Comparison of ENCODE assay signal across 10 cellular contexts in genomic region chr17:5582177-5582885, GRCh38. TPM values are rescaled to one million over a fixed set of nuclear protein-coding genes. Genes with fewer than 3 reads are reported as not detected.
A peak's percentile ranks its signal among the peaks of the same experiment; 100 is the strongest.
DNase-seq lines count a peak whose midpoint lies in the region; ATAC-seq, FAIRE-seq and TF ChIP-seq lines count a peak whose summit lies in the region.
"Had no signal": no experiment of that assay in that cellular context is flagged by ENCODE, and none has a peak within 500 bp of the region (broad histone marks: within the 10 kb centered on the region; RNA-seq: fewer than 3 reads in every experiment).

No MANE protein-coding gene starts in this region.

- H3K9ac ChIP-seq in BLaER1 treated with 17β-estradiol and CSF1 and Interleukin-3, amounts not matched to agents 10 nM and 100 nM = peak overlapping the region; percentile 49 to 93 (median 89); a peak in 20 of 22 replicates

- H3K27ac ChIP-seq in BLaER1 treated with 17β-estradiol and CSF1 and Interleukin-3, amounts not matched to agents 10 nM and 100 nM = peak overlapping the region in 10 of 11 experiments; percentile 83 to 95 (median 92); a peak in 19 of 22 replicates
- H3K27ac ChIP-seq in naive thymus-derived CD4-positive, alpha-beta T cell (ENCODE audit: low read depth, low read length) = peak overlapping the region; percentile 94
- H3K27ac ChIP-seq: hepatocyte had no signal

- H3K27ac Mint-ChIP-seq in HFFc6 = no peak overlapping the region
- H3K27ac Mint-ChIP-seq in naive thymus-derived CD4-positive, alpha-beta T cell = peak overlapping the region; percentile 83 to 100 (median 98)

- H4K20me1 ChIP-seq in BLaER1 treated with 17β-estradiol and CSF1 and Interleukin-3, amounts not matched to agents 10 nM and 100 nM = peaks cover 0 to 33% (median 6%) of the 10 kb centered on the region in 11 experiments; a peak in 9 of 22 replicates

- H3K4me3 Mint-ChIP-seq in HFFc6 = peak overlapping the region; percentile 63; the same call in 1 of the 2 replicates
- peak overlapping the region; percentile 94 to 100 (median 98) for H3K4me3 Mint-ChIP-seq in naive thymus-derived CD4-positive, alpha-beta T cell

- no peak for FAIRE-seq in bronchial epithelial cell (lab: Jason Lieb, UNC)

- H3K36me3 Mint-ChIP-seq in HFFc6 (ENCODE audit: low read depth) = peaks cover 30% of the 10 kb centered on the region
- H3K36me3 Mint-ChIP-seq in naive thymus-derived CD4-positive, alpha-beta T cell = peaks cover 8 to 57% (median 42%) of the 10 kb centered on the region in 5 donors

- intact Hi-C loops in naive thymus-derived CD4-positive, alpha-beta T cell (cut with micrococcal nuclease) = loop anchor here in 1 of 2 donors (5.0 to 10.0 kb wide), 3 partner anchors 80 to 1430 kb away; partner anchors contain the start of genes RNASEK and ZNF594

- ATAC-seq in naive thymus-derived CD4-positive, alpha-beta T cell = no peak
- ATAC-seq in HG02885 (IDR thresholded peaks at IDR 0.05; ENCODE audit: poor library complexity, unreplicated experiment) = no peak

- H3K9me3 ChIP-seq in BLaER1 treated with 17β-estradiol and CSF1 and Interleukin-3, amounts not matched to agents 10 nM and 100 nM (replicated peaks in 1 of 11) = peaks cover 4 to 17% (median 12%) of the 10 kb centered on the region in 11 experiments; a peak in 13 of 22 replicates
- H3K9me3 ChIP-seq in naive thymus-derived CD4-positive, alpha-beta T cell (ENCODE audit: control insufficient read depth in 2 of 3, low read length in 3 of 3) = no peaks in the 10 kb centered on the region

- CTCF ChIA-PET in naive thymus-derived CD4-positive, alpha-beta T cell (lab: Charles Lee) = interaction anchor here (0.5 to 0.8 kb wide), 2 partner anchors 10 to 1395 kb away, joined by 3 to 4 read pairs; no protein-coding TSS in a partner anchor

- DNase-seq in HFFc6 = no peak
- DNase-seq in bronchial epithelial cell (ENCODE audit: low read depth) = peak; percentile 71
- DNase-seq in naive thymus-derived CD4-positive, alpha-beta T cell = no peak
- DNase-seq in D341Med (ENCODE audit: low spot score) = no peak
- no peak for DNase-seq in LoVo (ENCODE audit: low spot score)
- no peak for DNase-seq in RKO (ENCODE audit: low spot score)
- DNase-seq: retina had no signal

- TF ChIP-seq CTCF in HFFc6 (IDR thresholded peaks at IDR 0.05) (no peak), bronchial epithelial cell (IDR thresholded peaks at IDR 0.05; ENCODE audit: insufficient read depth, low read length, severe bottlenecking) (no peak)

- peaks cover 2% of the 10 kb centered on the region for H3K27me3 Mint-ChIP-seq in HFFc6 (ENCODE audit: insufficient read depth)
- no peaks in the 10 kb centered on the region for H3K27me3 Mint-ChIP-seq in naive thymus-derived CD4-positive, alpha-beta T cell

- H3K4me1 ChIP-seq in BLaER1 treated with 17β-estradiol and CSF1 and Interleukin-3, amounts not matched to agents 10 nM and 100 nM = peaks cover 70 to 78% (median 74%) of the 10 kb centered on the region in 10 experiments
- H3K4me1 ChIP-seq in naive thymus-derived CD4-positive, alpha-beta T cell (ENCODE audit: control insufficient read depth in 2 of 2, insufficient read depth in 2 of 2, low read length in 2 of 2) = peaks cover 44 to 68% of the 10 kb centered on the region in 2 donors

- peak overlapping the region in 7 of 10 experiments; percentile 70 to 96 (median 83); a peak in 14 of 20 replicates for H3K4me3 ChIP-seq in BLaER1 treated with 17β-estradiol and CSF1 and Interleukin-3, amounts not matched to agents 10 nM and 100 nM
- peak overlapping the region; percentile 59 for H3K4me3 ChIP-seq in bronchial epithelial cell (ENCODE audit: low read depth, low read length)
- H3K4me3 ChIP-seq in naive thymus-derived CD4-positive, alpha-beta T cell (ENCODE audit: low read length) = peak overlapping the region; percentile 97
- H3K4me3 ChIP-seq: hepatocyte had no signal

- H3K9me3 Mint-ChIP-seq in HFFc6 = peaks cover 5% of the 10 kb centered on the region
- H3K9me3 Mint-ChIP-seq in naive thymus-derived CD4-positive, alpha-beta T cell = peaks cover 0 to 10% (median 0%) of the 10 kb centered on the region in 11 donors

- peak overlapping the region; percentile 95 to 100 (median 99) for H3K4me2 ChIP-seq in BLaER1 treated with 17β-estradiol and CSF1 and Interleukin-3, amounts not matched to agents 10 nM and 100 nM
- H3K4me2 ChIP-seq: hepatocyte had no signal

- no peaks in the 10 kb centered on the region for H3K27me3 ChIP-seq in BLaER1 treated with 17β-estradiol and CSF1 and Interleukin-3, amounts not matched to agents 10 nM and 100 nM
- no peaks in the 10 kb centered on the region for H3K27me3 ChIP-seq in bronchial epithelial cell (ENCODE audit: control insufficient read depth, insufficient read depth, low read length)
- no peaks in the 10 kb centered on the region for H3K27me3 ChIP-seq in naive thymus-derived CD4-positive, alpha-beta T cell (ENCODE audit: control insufficient read depth in 2 of 2, insufficient read depth in 2 of 2, low read length in 2 of 2)
- H3K27me3 ChIP-seq: hepatocyte had no signal

- H3K4me1 Mint-ChIP-seq in HFFc6 (ENCODE audit: low read depth) = peaks cover 63% of the 10 kb centered on the region
- H3K4me1 Mint-ChIP-seq in naive thymus-derived CD4-positive, alpha-beta T cell = peaks cover 55 to 94% (median 79%) of the 10 kb centered on the region in 7 donors

- POLR2A ChIA-PET in naive thymus-derived CD4-positive, alpha-beta T cell (lab: Charles Lee) = interaction anchor here (0.9 to 1.2 kb wide), 2 partner anchors 13 to 16 kb away, joined by 3 to 4 read pairs; no protein-coding TSS in a partner anchor

- H3K36me3 ChIP-seq in BLaER1 treated with 17β-estradiol and CSF1 and Interleukin-3, amounts not matched to agents 10 nM and 100 nM = peaks cover 24 to 43% (median 32%) of the 10 kb centered on the region in 11 experiments
- H3K36me3 ChIP-seq in bronchial epithelial cell (ENCODE audit: control insufficient read depth, insufficient read depth, low read length) = peaks cover 10% of the 10 kb centered on the region
- H3K36me3 ChIP-seq in naive thymus-derived CD4-positive, alpha-beta T cell (ENCODE audit: control insufficient read depth in 2 of 3, insufficient read depth in 3 of 3, low read length in 3 of 3) = peaks cover 0 to 36% (median 13%) of the 10 kb centered on the region in 3 experiments

RNA-seq across cellular contexts. Expression of gene NLRP1, which starts 2.0 kb away (rescaled TPM):
- 10 to 100 TPM; 26.9 to 44.9 (median 40.6) TPM for total RNA-seq in HFFc6 (2021; fragmentation: NEBNext Ultra II Directional; extraction: Animal tissue kit (Norgen Biotek cat#: 25700))
- total RNA-seq in bronchial epithelial cell = 12.9 and 17.0 TPM in 2 replicates
- 100 to 1,000 TPM in 4 of 5 experiments, 10 to 100 TPM in 1; 86.6 to 360 (median 259) TPM for total RNA-seq in naive thymus-derived CD4-positive, alpha-beta T cell
- 10 to 100 TPM; 27.7 to 60.7 TPM for polyA plus RNA-seq in naive thymus-derived CD4-positive, alpha-beta T cell
